In genomic region chr21:45378258-45378966, GRCh38 we compare ENCODE assay signal across 10 cellular contexts. TPM values are rescaled to one million over a fixed set of nuclear protein-coding genes. Genes with fewer than 3 reads are reported as not detected.
A peak's percentile ranks its signal among the peaks of the same experiment; 100 is the strongest.
DNase-seq lines count a peak whose midpoint lies in the region; ATAC-seq and TF ChIP-seq lines count a peak whose summit lies in the region.
"Had no signal": no experiment of that assay in that cellular context is flagged by ENCODE, and none has a peak within 500 bp of the region (broad histone marks: within the 10 kb centered on the region; RNA-seq: fewer than 3 reads in every experiment).

No MANE protein-coding gene starts in this region.

- peaks cover 5 to 6% (median 6%) of the 10 kb centered on the region in 3 donors for H3K27me3 Mint-ChIP-seq in immature natural killer cell (ENCODE audit: low read depth in 3 of 3)

- no peak overlapping the region for H3K27ac Mint-ChIP-seq in immature natural killer cell

- H3K27ac ChIP-seq in sigmoid colon: no peak overlapping the region
- H3K27ac ChIP-seq: cardiac muscle cell had no signal

- ATAC-seq in GM21367 (IDR thresholded peaks at IDR 0.05; ENCODE audit: unreplicated experiment): no peak
- ATAC-seq in GM21390 (IDR thresholded peaks at IDR 0.05; ENCODE audit: unreplicated experiment): no peak

- no peak overlapping the region for H3K4me3 ChIP-seq in HAP-1
- H3K4me3 ChIP-seq in astrocyte of the cerebellum (ENCODE audit: low read depth, low read length): no peak overlapping the region
- H3K4me3 ChIP-seq in sigmoid colon: no peak overlapping the region
- H3K4me3 ChIP-seq: cardiac muscle cell had no signal

- no peak overlapping the region for H3K4me3 Mint-ChIP-seq in immature natural killer cell

- WGBS in sigmoid colon, 2 donors: 33 to 46% methylated on average over 13 of the region's 13 CpGs

- H3K27me3 ChIP-seq in HAP-1 (ENCODE audit: low read depth) (no peaks in the 10 kb centered on the region), sigmoid colon (no peaks in the 10 kb centered on the region)
- H3K27me3 ChIP-seq: cardiac muscle cell had no signal

- DNase-seq in HAP-1 (ENCODE audit: low spot score in 2 of 2): peak; percentile 88 to 90
- peak; percentile 63 for DNase-seq in astrocyte of the cerebellum (ENCODE audit: low read depth)
- DNase-seq in iPS-NIHi11 (ENCODE audit: low spot score): peak; percentile 71
- peak; percentile 53 for DNase-seq in sigmoid colon
- no peak for DNase-seq in ACHN
- no peak for DNase-seq in immature natural killer cell
- DNase-seq: NCI-H1105 had no signal

- H3K9me3 ChIP-seq in HAP-1 (no peaks in the 10 kb centered on the region), sigmoid colon (no peaks in the 10 kb centered on the region)

- H3K9me3 Mint-ChIP-seq in immature natural killer cell: peaks cover 0 to 2% (median 0%) of the 10 kb centered on the region in 6 donors

- TF ChIP-seq EP300 in sigmoid colon (IDR thresholded peaks at IDR 0.05): no peak

- TF ChIP-seq CTCF in astrocyte of the cerebellum (IDR thresholded peaks at IDR 0.05; ENCODE audit: low read depth, low read length, missing control alignments) (no peak), sigmoid colon (IDR thresholded peaks at IDR 0.05) (no peak)

- H3K4me1 ChIP-seq in HAP-1: peaks cover 20% of the 10 kb centered on the region
- no peaks in the 10 kb centered on the region for H3K4me1 ChIP-seq in sigmoid colon

- intact Hi-C loops in sigmoid colon (cut with DNase I): no loop called here

- H3K4me1 Mint-ChIP-seq in immature natural killer cell: peaks cover 0 to 4% of the 10 kb centered on the region in 2 donors

- no peaks in the 10 kb centered on the region for H3K36me3 ChIP-seq in HAP-1 (replicated peaks)
- no peaks in the 10 kb centered on the region for H3K36me3 ChIP-seq in sigmoid colon
- H3K36me3 ChIP-seq: cardiac muscle cell had no signal

- H3K36me3 Mint-ChIP-seq in immature natural killer cell: no peaks in the 10 kb centered on the region

- in situ Hi-C loops in HAP-1 (cut with MboI; ENCODE audit: low sequenced_read_pairs): no loop called here
- in situ Hi-C loops in astrocyte of the cerebellum (cut with HindIII; ENCODE audit: low sequenced_read_pairs): no loop called here
- in situ Hi-C loops in ACHN (cut with HindIII; ENCODE audit: low pct_ligation_motif_present, low pct_unique_long_range_greater_than_20kb, low sequenced_read_pairs): no loop called here

- no peak for TF ChIP-seq POLR2A in sigmoid colon (IDR thresholded peaks at IDR 0.05)

RNA-seq across cellular contexts. Expression of gene COL18A1, which starts 26.6 kb away (rescaled TPM):
- 100 to 1,000 TPM in 3 of 4 donors, 10 to 100 TPM in 1; 39.7 to 197 (median 103) TPM for total RNA-seq in sigmoid colon
- 10 to 100 TPM in 1 of 3 donors, 1 to 10 TPM in 2; 4.4 to 34.8 (median 5.4) TPM for polyA plus RNA-seq in sigmoid colon
- 1 to 10 TPM in 1 of 3 donors, under 1 TPM in 2; 0.30 to 1.8 (median 0.46) TPM for polyA plus RNA-seq in immature natural killer cell

Comparison
In these comparisons a context has a peak if more than half of its experiments do, and no peak if none do; other contexts are left out.
1. DNase-seq: peak in HAP-1 (2 of 2), astrocyte of the cerebellum (single experiment), iPS-NIHi11 (single experiment) and sigmoid colon (single experiment); none in ACHN (single experiment) and immature natural killer cell (0 of 3).